In the genomic region with DNA sequence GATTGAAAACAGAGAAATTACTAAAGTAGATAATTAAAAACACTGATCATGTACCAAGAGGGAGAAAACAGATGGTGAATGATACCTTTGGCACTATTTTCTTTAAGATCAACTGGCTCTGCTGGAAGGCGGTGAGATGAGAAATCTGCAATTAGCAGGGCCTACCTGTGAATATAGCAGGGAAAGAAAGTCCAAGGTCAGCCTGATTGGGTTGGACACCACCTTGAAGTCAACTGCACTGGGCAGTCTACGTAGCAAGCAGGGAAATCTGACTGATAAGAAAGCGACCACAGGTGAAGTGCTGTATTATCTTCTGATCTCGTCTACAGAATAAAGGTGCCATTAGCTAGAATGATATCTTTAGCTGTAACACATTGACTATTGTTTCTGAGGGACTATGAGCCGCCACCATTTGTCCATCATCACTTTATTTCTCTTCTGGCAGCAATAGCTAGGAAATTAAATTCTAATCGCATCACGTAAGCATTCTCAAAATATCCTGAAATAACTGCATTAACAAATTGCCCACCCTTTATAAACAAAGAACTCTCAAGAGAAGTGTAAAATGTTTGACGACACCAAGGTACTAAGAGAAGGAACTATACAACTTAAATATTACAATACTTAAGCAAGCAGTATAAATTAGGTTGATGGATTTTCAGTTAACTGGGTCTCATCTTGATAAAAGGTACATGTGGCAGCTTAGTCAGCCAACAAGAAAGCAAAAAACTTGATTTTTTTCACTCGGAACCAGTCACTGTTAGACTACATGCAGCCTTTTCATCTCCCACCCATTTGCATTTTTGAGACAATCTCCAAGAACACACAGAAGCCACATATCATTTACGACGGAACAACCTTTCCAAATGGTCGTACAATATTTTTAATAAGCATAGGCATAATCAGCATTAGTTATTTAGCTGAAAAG, we compare ENCODE assay signal across 8 cellular contexts. TPM values are rescaled to one million over a fixed set of nuclear protein-coding genes. Genes with fewer than 3 reads are reported as not detected.
DNase-seq lines count a peak whose midpoint lies in the region; ATAC-seq and TF ChIP-seq lines count a peak whose summit lies in the region.

No MANE protein-coding gene starts in this region.

- DNase-seq in CD4-positive, CD25-positive, alpha-beta regulatory T cell: no peak
- DNase-seq in MG63 (no peak), dorsolateral prefrontal cortex (no peak), amniotic stem cell (lab: John Stamatoyannopoulos, UW) (no peak), GM03348 (ENCODE audit: low spot score) (no peak)
- DNase-seq in activated effector memory CD4-positive, alpha-beta T cell treated with anti-CD3 and anti-CD28 coated beads, Interleukin-2, amount 50 U/mL, for 16 hours: no peak

- H3K27me3 Mint-ChIP-seq in CD4-positive, CD25-positive, alpha-beta regulatory T cell: peaks cover 36% of the 10 kb centered on the region

- H3K9me3 Mint-ChIP-seq in CD4-positive, CD25-positive, alpha-beta regulatory T cell: peaks cover 0 to 6% (median 0%) of the 10 kb centered on the region in 7 donors

- TF ChIP-seq RAD21 in neural cell (conservative IDR thresholded peaks at IDR 0.05): no peak

- peaks cover 14% of the 10 kb centered on the region for H3K4me1 ChIP-seq in CD4-positive, CD25-positive, alpha-beta regulatory T cell (ENCODE audit: control insufficient read depth, insufficient read depth, low read length, poor library complexity, severe bottlenecking)

- peaks cover 9 to 20% (median 16%) of the 10 kb centered on the region in 4 donors for H3K4me1 Mint-ChIP-seq in CD4-positive, CD25-positive, alpha-beta regulatory T cell

- H3K79me2 ChIP-seq in neural cell (replicated peaks; ENCODE audit: insufficient read depth, low read length): no peaks in the 10 kb centered on the region

- H3K27ac Mint-ChIP-seq in CD4-positive, CD25-positive, alpha-beta regulatory T cell: peak overlapping the region in 2 of 3 donors; percentile 9 to 75

- no peaks in the 10 kb centered on the region for H3K36me3 Mint-ChIP-seq in CD4-positive, CD25-positive, alpha-beta regulatory T cell

- TF ChIP-seq CTCF in dorsolateral prefrontal cortex (IDR thresholded peaks at IDR 0.05 in 54 of 56, conservative IDR thresholded peaks at IDR 0.05 in 2 of 56; ENCODE audit: low read depth in 1 of 56, partially characterized antibody in 56 of 56) (no peak), neural cell (IDR thresholded peaks at IDR 0.05; ENCODE audit: poor library complexity, severe bottlenecking) (no peak)

- H3K4me3 Mint-ChIP-seq in CD4-positive, CD25-positive, alpha-beta regulatory T cell: peak overlapping the region; percentile 90 to 92 (median 92)

- intact Hi-C loops in dorsolateral prefrontal cortex (cut with DNase I): loop anchor here (5.0 to 10.0 kb wide), 4 partner anchors 60 to 587 kb away; partner anchors contain the start of genes CCPG1 (in 1 of the 2), PIERCE2 (in 1 of the 2) and RFX7 (in 1 of the 2)

- no peaks in the 10 kb centered on the region for H3K36me3 ChIP-seq in CD4-positive, CD25-positive, alpha-beta regulatory T cell (ENCODE audit: control insufficient read depth, insufficient read depth, low read length)
- peaks cover 18% of the 10 kb centered on the region for H3K36me3 ChIP-seq in MG63
- no peaks in the 10 kb centered on the region for H3K36me3 ChIP-seq in neural cell (ENCODE audit: insufficient read depth, low read length)

- H3K27ac ChIP-seq in CD4-positive, CD25-positive, alpha-beta regulatory T cell (ENCODE audit: insufficient read depth, low read length, poor library complexity, severe bottlenecking): no peak overlapping the region
- peak overlapping the region in 21 of 59 donors; percentile 19 to 94 (median 89) for H3K27ac ChIP-seq in dorsolateral prefrontal cortex
- H3K27ac ChIP-seq in neural cell (ENCODE audit: low read length): no peak overlapping the region

- no peak overlapping the region for H2AFZ ChIP-seq in neural cell (ENCODE audit: low read depth, low read length)

- ATAC-seq in CD4-positive, CD25-positive, alpha-beta regulatory T cell (ENCODE audit: low read depth in 2 of 2): no peak
- no peak for ATAC-seq in GM21825 (IDR thresholded peaks at IDR 0.05; ENCODE audit: unreplicated experiment)

- TF ChIP-seq EP300 in neural cell (conservative IDR thresholded peaks at IDR 0.05; ENCODE audit: poor library complexity, severe bottlenecking): no peak

- no peaks in the 10 kb centered on the region for H3F3A ChIP-seq in neural cell (ENCODE audit: insufficient read depth, low read length, poor library complexity, severe bottlenecking)

- H3K9me3 ChIP-seq in CD4-positive, CD25-positive, alpha-beta regulatory T cell (ENCODE audit: control insufficient read depth in 2 of 2, low read length in 2 of 2): no peaks in the 10 kb centered on the region
- H3K9me3 ChIP-seq in MG63 (no peaks in the 10 kb centered on the region), neural cell (ENCODE audit: low read length) (no peaks in the 10 kb centered on the region)

- H3K9me2 ChIP-seq in neural cell (ENCODE audit: insufficient read depth, low read length): no peaks in the 10 kb centered on the region

- H4K20me1 ChIP-seq in neural cell (ENCODE audit: insufficient read depth): no peaks in the 10 kb centered on the region

- H3K9ac ChIP-seq in neural cell (ENCODE audit: low read length): no peak overlapping the region

- peak overlapping the region; percentile 29 for H3K4me2 ChIP-seq in neural cell (ENCODE audit: low read length)

- H3K27me3 ChIP-seq in CD4-positive, CD25-positive, alpha-beta regulatory T cell (ENCODE audit: control insufficient read depth, insufficient read depth, low read length): peaks cover 9% of the 10 kb centered on the region
- H3K27me3 ChIP-seq in MG63: no peaks in the 10 kb centered on the region
- no peaks in the 10 kb centered on the region for H3K27me3 ChIP-seq in dorsolateral prefrontal cortex
- no peaks in the 10 kb centered on the region for H3K27me3 ChIP-seq in neural cell (ENCODE audit: insufficient read depth, low read depth, low read length)

- H3K4me3 ChIP-seq in CD4-positive, CD25-positive, alpha-beta regulatory T cell (ENCODE audit: low read depth, low read length): peak overlapping the region; percentile 82
- H3K4me3 ChIP-seq in MG63: peak overlapping the region; percentile 98
- peak overlapping the region in 58 of 59 donors; percentile 67 to 98 (median 86) for H3K4me3 ChIP-seq in dorsolateral prefrontal cortex
- H3K4me3 ChIP-seq in neural cell (ENCODE audit: low read length): peak overlapping the region; percentile 84

TF ChIP-seq in neural cell, 6 proteins besides CTCF, POLR2A, EP300 and RAD21:
- no peak for TF ChIP-seq EZH2 (IDR thresholded peaks at IDR 0.05; ENCODE audit: borderline replicate concordance, insufficient read depth, low read length, poor library complexity, severe bottlenecking)
- TF ChIP-seq TAF1 (IDR thresholded peaks at IDR 0.05; ENCODE audit: low read depth): no peak
- TF ChIP-seq, protein P1, sequence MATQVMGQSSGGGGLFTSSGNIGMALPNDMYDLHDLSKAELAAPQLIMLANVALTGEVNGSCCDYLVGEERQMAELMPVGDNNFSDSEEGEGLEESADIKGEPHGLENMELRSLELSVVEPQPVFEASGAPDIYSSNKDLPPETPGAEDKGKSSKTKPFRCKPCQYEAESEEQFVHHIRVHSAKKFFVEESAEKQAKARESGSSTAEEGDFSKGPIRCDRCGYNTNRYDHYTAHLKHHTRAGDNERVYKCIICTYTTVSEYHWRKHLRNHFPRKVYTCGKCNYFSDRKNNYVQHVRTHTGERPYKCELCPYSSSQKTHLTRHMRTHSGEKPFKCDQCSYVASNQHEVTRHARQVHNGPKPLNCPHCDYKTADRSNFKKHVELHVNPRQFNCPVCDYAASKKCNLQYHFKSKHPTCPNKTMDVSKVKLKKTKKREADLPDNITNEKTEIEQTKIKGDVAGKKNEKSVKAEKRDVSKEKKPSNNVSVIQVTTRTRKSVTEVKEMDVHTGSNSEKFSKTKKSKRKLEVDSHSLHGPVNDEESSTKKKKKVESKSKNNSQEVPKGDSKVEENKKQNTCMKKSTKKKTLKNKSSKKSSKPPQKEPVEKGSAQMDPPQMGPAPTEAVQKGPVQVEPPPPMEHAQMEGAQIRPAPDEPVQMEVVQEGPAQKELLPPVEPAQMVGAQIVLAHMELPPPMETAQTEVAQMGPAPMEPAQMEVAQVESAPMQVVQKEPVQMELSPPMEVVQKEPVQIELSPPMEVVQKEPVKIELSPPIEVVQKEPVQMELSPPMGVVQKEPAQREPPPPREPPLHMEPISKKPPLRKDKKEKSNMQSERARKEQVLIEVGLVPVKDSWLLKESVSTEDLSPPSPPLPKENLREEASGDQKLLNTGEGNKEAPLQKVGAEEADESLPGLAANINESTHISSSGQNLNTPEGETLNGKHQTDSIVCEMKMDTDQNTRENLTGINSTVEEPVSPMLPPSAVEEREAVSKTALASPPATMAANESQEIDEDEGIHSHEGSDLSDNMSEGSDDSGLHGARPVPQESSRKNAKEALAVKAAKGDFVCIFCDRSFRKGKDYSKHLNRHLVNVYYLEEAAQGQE (IDR thresholded peaks at IDR 0.05; ENCODE audit: borderline replicate concordance): no peak
- TF ChIP-seq SMC3 (conservative IDR thresholded peaks at IDR 0.05; ENCODE audit: poor library complexity): no peak
- no peak for TF ChIP-seq MXI1 (conservative IDR thresholded peaks at IDR 0.05; ENCODE audit: poor library complexity, severe bottlenecking)
- TF ChIP-seq POLR2AphosphoS5 (IDR thresholded peaks at IDR 0.05): no peak

RNA-seq across cellular contexts. Expression of gene NEDD4, which starts 1.3 kb away (rescaled TPM):
- 7.5 TPM for total RNA-seq in CD4-positive, CD25-positive, alpha-beta regulatory T cell
- polyA plus RNA-seq in CD4-positive, CD25-positive, alpha-beta regulatory T cell: 1 to 10 TPM; 2.4 to 10.0 (median 4.1) TPM
- 9.9 and 78.4 TPM in 2 replicates for total RNA-seq in MG63 (2014; rRNA removed; shearing (Covaris generic); ENCODE audit: low replicate concordance)
- 10 to 100 TPM in 9 of 120 experiments, 1 to 10 TPM in 111; 2.3 to 13.2 (median 6.5) TPM for total RNA-seq in dorsolateral prefrontal cortex
- polyA plus RNA-seq in neural cell: 1.6 and 1.8 TPM in 2 replicates
- polyA minus RNA-seq in neural cell: 1.2 and 2.3 TPM in 2 replicates
